19 cellular contexts compared by ENCODE assay signal in genomic region chr7:635227-635626, GRCh38.
DNase-seq lines count a peak whose midpoint lies in the region; ATAC-seq, FAIRE-seq and TF ChIP-seq lines count a peak whose summit lies in the region.
"Had no signal": no experiment of that assay in that cellular context is flagged by ENCODE, and none has a peak within 500 bp of the region (broad histone marks: within the 10 kb centered on the region; RNA-seq: fewer than 3 reads in every experiment).

No MANE protein-coding gene starts in this region.

- H3K4me3 Mint-ChIP-seq in CD8-positive, alpha-beta memory T cell: no peak overlapping the region
- no peak overlapping the region for H3K4me3 Mint-ChIP-seq in progenitor cell of endocrine pancreas (ENCODE audit: low read depth)

- H3K27me3 ChIP-seq in CD8-positive, alpha-beta memory T cell (ENCODE audit: insufficient read depth, low read length, poor library complexity, severe bottlenecking): no peaks in the 10 kb centered on the region
- H3K27me3 ChIP-seq in HCT116 (ENCODE audit: insufficient read depth, low read length) (no peaks in the 10 kb centered on the region), H1 (replicated peaks in 1 of 4; ENCODE audit: control insufficient read depth in 3 of 4, extremely low read depth in 1 of 4, insufficient read depth in 3 of 4, low read length in 3 of 4) (no peaks in the 10 kb centered on the region), hepatocyte (no peaks in the 10 kb centered on the region)
- H3K27me3 ChIP-seq: MG63 had no signal

- 82% methylated on average over 8 of the region's 12 CpGs; no CpG with 5 or more reads in 1 of the 2 experiments for WGBS in H1 (ENCODE audit: extremely low coverage in 1 of 2, insufficient coverage in 1 of 2, insufficient read length in 1 of 2, insufficient replicate concordance in 2 of 2, low coverage in 1 of 2, low lambda C conversion rate in 2 of 2, missing lambda C conversion rate in 1 of 2), 2 experiments
- WGBS in hepatocyte (ENCODE audit: low lambda C conversion rate, missing lambda C conversion rate): 94% methylated on average over 12 of the region's 12 CpGs

- POLR2A ChIA-PET in CD8-positive, alpha-beta memory T cell (lab: Charles Lee): no interaction called here
- POLR2A ChIA-PET in HCT116 (lab: Charles Lee) (no interaction called here), H1 (lab: Charles Lee; ENCODE audit: partially characterized antibody) (interaction anchor here (0.7 kb wide), 1 partner anchor 430 kb away, joined by 3 read pairs; no protein-coding TSS in a partner anchor)

- TF ChIP-seq EP300 in H1 (IDR thresholded peaks at IDR 0.05; ENCODE audit: borderline replicate concordance in 1 of 2, low read depth in 2 of 2, low read length in 2 of 2): no peak

- BruUV-seq in HCT116 (replicated peaks; lab: Mats Ljungman, UMichigan): TSS peak; percentile 56

- H2BK15ac ChIP-seq in H1 (ENCODE audit: low read length): no peak overlapping the region

- no peak overlapping the region for H2BK12ac ChIP-seq in H1 (ENCODE audit: low read depth, low read length)

- H3K23ac ChIP-seq in H1 (ENCODE audit: insufficient read length): no peak overlapping the region

- TF ChIP-seq POLR2A in HCT116 (IDR thresholded peaks at IDR 0.05; ENCODE audit: borderline replicate concordance, extremely low read depth, insufficient read depth, insufficient read length) (no peak), H1 (IDR thresholded peaks at IDR 0.05; ENCODE audit: control extremely low read depth in 1 of 2, low read depth in 2 of 2, low read length in 2 of 2) (no peak)

- no peak for FAIRE-seq in H1 (lab: Jason Lieb, UNC)

- RAD21 ChIA-PET in HCT116 (lab: Charles Lee; ENCODE audit: low non-redundant PET in 1 of 2, low total read pairs in 2 of 2, uncharacterized antibody in 2 of 2, unreplicated experiment in 2 of 2): interaction anchor here in 1 of 2 experiments (0.6 kb wide), 1 partner anchor 314 kb away, joined by 5 read pairs; no protein-coding TSS in a partner anchor

- no peak overlapping the region for H4K5ac ChIP-seq in H1 (ENCODE audit: insufficient read length, low read depth, low read length)

- no peaks in the 10 kb centered on the region for H3K9me3 Mint-ChIP-seq in CD8-positive, alpha-beta memory T cell
- no peaks in the 10 kb centered on the region for H3K9me3 Mint-ChIP-seq in progenitor cell of endocrine pancreas (ENCODE audit: low read depth)

- H3K4me1 ChIP-seq in CD8-positive, alpha-beta memory T cell (ENCODE audit: insufficient read depth, low read length): no peaks in the 10 kb centered on the region
- H3K4me1 ChIP-seq in HCT116 (ENCODE audit: control insufficient read depth in 1 of 2, insufficient read depth in 2 of 2, low read length in 2 of 2) (peaks cover 15 to 31% of the 10 kb centered on the region in 2 experiments), H1 (replicated peaks in 1 of 4; ENCODE audit: control insufficient read depth in 3 of 4, insufficient read depth in 4 of 4, low read length in 3 of 4) (no peaks in the 10 kb centered on the region), hepatocyte (ENCODE audit: insufficient read depth) (no peaks in the 10 kb centered on the region)

- H3K36me3 ChIP-seq in CD8-positive, alpha-beta memory T cell (ENCODE audit: insufficient read depth, low read length): no peaks in the 10 kb centered on the region
- H3K36me3 ChIP-seq in HCT116 (ENCODE audit: control insufficient read depth in 1 of 2, insufficient read depth in 2 of 2, low read length in 2 of 2) (no peaks in the 10 kb centered on the region), H1 (ENCODE audit: control insufficient read depth in 2 of 4, insufficient read depth in 4 of 4, low read length in 3 of 4) (no peaks in the 10 kb centered on the region), hepatocyte (replicated peaks; ENCODE audit: insufficient read depth, low read depth) (no peaks in the 10 kb centered on the region)
- H3K36me3 ChIP-seq: MG63 had no signal

- H4K20me1 ChIP-seq in HCT116 (ENCODE audit: insufficient read depth) (no peaks in the 10 kb centered on the region), H1 (replicated peaks in 1 of 2; ENCODE audit: control insufficient read depth in 1 of 2, insufficient read depth in 2 of 2, low read length in 2 of 2) (no peaks in the 10 kb centered on the region), hepatocyte (ENCODE audit: insufficient read depth, poor library complexity, severe bottlenecking) (no peaks in the 10 kb centered on the region)

- H4K91ac ChIP-seq in H1 (replicated peaks; ENCODE audit: insufficient read length, low read length): no peak overlapping the region

- H2BK20ac ChIP-seq in H1 (ENCODE audit: low read length): no peak overlapping the region

- no peaks in the 10 kb centered on the region for H3K27me3 Mint-ChIP-seq in CD8-positive, alpha-beta memory T cell
- H3K27me3 Mint-ChIP-seq in progenitor cell of endocrine pancreas: no peaks in the 10 kb centered on the region

- H2BK5ac ChIP-seq in H1 (ENCODE audit: low read depth, low read length): no peak overlapping the region; the same call in 1 of the 2 replicates

- CTCF ChIA-PET in CD8-positive, alpha-beta memory T cell (lab: Charles Lee): interaction anchor here (1.2 to 3.8 kb wide), 3 partner anchors 9 to 313 kb away, joined by 3 to 21 read pairs (median 6); no protein-coding TSS in a partner anchor
- CTCF ChIA-PET in HCT116 (lab: Charles Lee): no interaction called here
- CTCF ChIA-PET in H1 (lab: Charles Lee; ENCODE audit: partially characterized antibody): interaction anchor here (0.7 to 1.9 kb wide), 3 partner anchors 18 to 104 kb away, joined by 3 to 8 read pairs (median 3); no protein-coding TSS in a partner anchor

- H3K4me1 Mint-ChIP-seq in CD8-positive, alpha-beta memory T cell: peaks cover 7 to 9% (median 8%) of the 10 kb centered on the region in 3 donors
- H3K4me1 Mint-ChIP-seq in progenitor cell of endocrine pancreas (ENCODE audit: low read depth): no peaks in the 10 kb centered on the region

- H2AK5ac ChIP-seq in H1 (ENCODE audit: low read depth, low read length): no peak overlapping the region

- no peak overlapping the region for H3K18ac ChIP-seq in H1 (ENCODE audit: extremely low read depth, low read length)

- 0 out of 2 replicates have a peak, but pooled peaks have one; percentile 4 for ATAC-seq in HCT116
- ATAC-seq in HG02884 (IDR thresholded peaks at IDR 0.05; ENCODE audit: unreplicated experiment): no peak
- ATAC-seq in HG03025 (IDR thresholded peaks at IDR 0.05; ENCODE audit: low FRiP score, unreplicated experiment): no peak

- no peak overlapping the region for H3K27ac Mint-ChIP-seq in CD8-positive, alpha-beta memory T cell
- peak overlapping the region; percentile 76 for H3K27ac Mint-ChIP-seq in progenitor cell of endocrine pancreas

- no peaks in the 10 kb centered on the region for H3K9me2 ChIP-seq in HCT116 (ENCODE audit: insufficient read depth)
- H3K9me2 ChIP-seq in hepatocyte (replicated peaks; ENCODE audit: insufficient read depth): no peaks in the 10 kb centered on the region

- intact Hi-C loops in HCT116 (cut with micrococcal nuclease): no loop called here

- H3K27ac ChIP-seq in CD8-positive, alpha-beta memory T cell (ENCODE audit: low read depth, low read length): peak overlapping the region; percentile 24
- H3K27ac ChIP-seq in HCT116 (ENCODE audit: low read depth, low read length) (peak overlapping the region; percentile 68), H1 (ENCODE audit: low read depth, low read length) (no peak overlapping the region), hepatocyte (no peak overlapping the region)

- H3K9ac ChIP-seq in HCT116 (ENCODE audit: low read length) (peak overlapping the region; percentile 62), H1 (replicated peaks in 1 of 4; ENCODE audit: extremely low read depth in 1 of 4, low read depth in 3 of 4, low read length in 3 of 4) (no peak overlapping the region)

- H2BK120ac ChIP-seq in H1 (replicated peaks; ENCODE audit: low read depth, low read length): no peak overlapping the region

- H3K79me1 ChIP-seq in H1 (ENCODE audit: low read depth, low read length): no peaks in the 10 kb centered on the region

- H3K4me3 ChIP-seq in CD8-positive, alpha-beta memory T cell (ENCODE audit: low read length): no peak overlapping the region
- H3K4me3 ChIP-seq in HCT116 (replicated peaks in 1 of 2; ENCODE audit: low read depth in 1 of 2, low read length in 2 of 2) (peak overlapping the region; percentile 73 to 87), H1 (ENCODE audit: extremely low read depth in 1 of 4, insufficient read depth in 2 of 4, low read depth in 3 of 4, low read length in 4 of 4) (no peak overlapping the region), hepatocyte (no peak overlapping the region)
- H3K4me3 ChIP-seq: MG63 had no signal

- TF ChIP-seq CTCF in HCT116 (IDR thresholded peaks at IDR 0.05 in 2 of 3, conservative IDR thresholded peaks at IDR 0.05 in 1 of 3; ENCODE audit: borderline replicate concordance in 1 of 3, insufficient read depth in 1 of 3, low read depth in 2 of 3, low read length in 2 of 3) (no peak), H1 (IDR thresholded peaks at IDR 0.05; ENCODE audit: control extremely low read depth in 1 of 3, insufficient read depth in 1 of 3, low read depth in 1 of 3, low read length in 3 of 3) (no peak), progenitor cell of endocrine pancreas (IDR thresholded peaks at IDR 0.05; ENCODE audit: unreplicated experiment) (no peak), hepatocyte (IDR thresholded peaks at IDR 0.05; ENCODE audit: poor library complexity) (no peak)

- H4K8ac ChIP-seq in H1 (ENCODE audit: extremely low read depth, insufficient read depth, low read length): peak overlapping the region; percentile 39; the same call in 1 of the 2 replicates

- H2AFZ ChIP-seq in HCT116 (ENCODE audit: low read depth, low read length, poor library complexity, severe bottlenecking) (no peak overlapping the region), H1 (ENCODE audit: low read length) (no peak overlapping the region), hepatocyte (no peak overlapping the region)

- no peak for DNase-seq in CD8-positive, alpha-beta memory T cell
- DNase-seq in HCT116 (ENCODE audit: low read depth, low spot score): no peak
- DNase-seq in H1 (ENCODE audit: low read depth in 1 of 2, low spot score in 2 of 2): no peak
- no peak for DNase-seq in progenitor cell of endocrine pancreas (ENCODE audit: low spot score, unreplicated experiment)
- DNase-seq in NCI-H2227 treated with DMSO at 0.1 percent for 48 hours (lab: John Stamatoyannopoulos, UW): no peak
- DNase-seq in hepatocyte (ENCODE audit: low spot score): no peak
- DNase-seq: AML-193, C1 segment of cervical spinal cord, EL, GF-D8, MG63, NCI-H1048, NCI-H1417 treated with DMSO at 0.1 percent for 48 hours, NCI-H187 treated with DMSO at 0.1 percent for 48 hours, NCI-H524 treated with DMSO at 0.1 percent for 48 hours, NCI-H82, Right ventricle myocardium superior had no signal

- H3K9me3 ChIP-seq in CD8-positive, alpha-beta memory T cell (ENCODE audit: low read length): no peaks in the 10 kb centered on the region
- H3K9me3 ChIP-seq in HCT116 (ENCODE audit: control insufficient read depth in 1 of 2, insufficient read depth in 1 of 2, low read depth in 1 of 2, low read length in 2 of 2) (no peaks in the 10 kb centered on the region), H1 (ENCODE audit: insufficient read depth in 2 of 2, low read depth in 1 of 2, low read length in 1 of 2) (no peaks in the 10 kb centered on the region), hepatocyte (ENCODE audit: low read depth) (no peaks in the 10 kb centered on the region)
- H3K9me3 ChIP-seq: MG63 had no signal

- no peaks in the 10 kb centered on the region for H3K79me2 ChIP-seq in HCT116 (ENCODE audit: insufficient read depth, low read length)
- H3K79me2 ChIP-seq in H1 (ENCODE audit: control insufficient read depth in 1 of 2, insufficient read depth in 2 of 2, low read length in 2 of 2): peaks cover 0 to 2% of the 10 kb centered on the region in 2 experiments; a peak in 1 of 4 replicates
- H3K79me2 ChIP-seq in hepatocyte: no peaks in the 10 kb centered on the region

- H3K56ac ChIP-seq in H1 (replicated peaks; ENCODE audit: insufficient read length, low read depth, low read length): no peak overlapping the region

- H3K4me2 ChIP-seq in HCT116 (ENCODE audit: low read length): peak overlapping the region; percentile 85
- H3K4me2 ChIP-seq in H1 (ENCODE audit: insufficient read depth in 1 of 2, low read depth in 2 of 2, low read length in 2 of 2): no peak overlapping the region
- no peak overlapping the region for H3K4me2 ChIP-seq in hepatocyte

- H3K36me3 Mint-ChIP-seq in CD8-positive, alpha-beta memory T cell: no peaks in the 10 kb centered on the region
- H3K36me3 Mint-ChIP-seq in progenitor cell of endocrine pancreas (ENCODE audit: insufficient read depth): peaks cover 6% of the 10 kb centered on the region

- TF ChIP-seq RAD21 in HCT116 (IDR thresholded peaks at IDR 0.05; ENCODE audit: low read depth) (no peak), H1 (IDR thresholded peaks at IDR 0.05 in 1 of 2, conservative IDR thresholded peaks at IDR 0.05 in 1 of 2; ENCODE audit: low read depth in 2 of 2, low read length in 2 of 2) (no peak)

- H3K23me2 ChIP-seq in H1 (ENCODE audit: low read depth, low read length): no peaks in the 10 kb centered on the region

- no peak overlapping the region for H3K4ac ChIP-seq in H1 (replicated peaks; ENCODE audit: insufficient read length, low read depth, low read length)

- H3K14ac ChIP-seq in H1 (ENCODE audit: insufficient read length): no peak overlapping the region

Comparison
In these comparisons a context has a peak if more than half of its experiments do, and no peak if none do; other contexts are left out.
1. H3K27ac ChIP-seq: peak in CD8-positive, alpha-beta memory T cell (single experiment) and HCT116 (single experiment); none in H1 (single experiment) and hepatocyte (single experiment).
2. H3K4me3 ChIP-seq: peak in HCT116 (2 of 2); none in CD8-positive, alpha-beta memory T cell (single experiment), H1 (0 of 4) and hepatocyte (single experiment).